ENCODE assay signal across 2 cellular contexts in the genomic region with DNA sequence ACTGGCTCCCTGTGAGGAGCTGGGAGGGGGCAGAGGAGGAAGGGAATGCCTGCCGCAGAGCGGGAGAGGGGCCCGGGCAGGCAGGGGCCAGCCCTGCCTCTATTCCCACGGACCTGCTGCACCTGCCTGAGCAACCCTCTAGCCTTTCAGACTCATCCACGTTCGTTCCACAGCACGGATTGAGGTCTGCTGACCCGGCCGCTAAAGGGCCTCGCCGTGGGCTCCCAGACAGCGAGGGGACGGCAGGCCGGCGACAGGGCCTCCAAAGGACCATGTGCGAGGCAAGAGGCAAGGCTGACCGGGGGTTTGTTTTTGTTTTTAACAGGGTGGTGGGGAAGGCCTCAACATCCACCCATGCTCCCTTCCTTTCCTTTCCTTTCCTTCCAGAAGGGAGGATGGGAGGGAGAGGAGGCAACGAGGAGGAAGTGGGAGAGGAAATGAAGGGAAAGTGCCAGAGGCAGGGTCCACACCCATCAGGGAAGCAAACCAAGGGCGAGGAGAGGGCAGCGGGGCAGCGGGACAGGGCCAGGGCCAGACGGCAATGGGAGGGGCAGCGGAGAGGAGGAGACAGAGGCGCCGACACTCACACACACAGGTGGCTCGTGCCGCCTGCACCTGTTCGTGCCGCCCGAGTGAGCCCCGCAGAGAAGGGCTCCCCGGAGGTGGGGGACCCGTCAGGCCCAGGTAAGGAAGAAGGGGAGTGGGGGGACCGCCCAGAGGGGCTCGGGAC.
TF ChIP-seq lines count a peak whose summit lies in the region.

No MANE protein-coding gene starts in this region.

TF ChIP-seq in GM12891, 5 proteins besides CTCF, POLR2A, EP300 and RAD21:
- no peak for TF ChIP-seq POLR2AphosphoS5 (IDR thresholded peaks at IDR 0.05; ENCODE audit: low read depth, low read length)
- TF ChIP-seq SPI1 (IDR thresholded peaks at IDR 0.05; ENCODE audit: low read depth, low read length): no peak
- no peak for TF ChIP-seq POU2F2 (IDR thresholded peaks at IDR 0.05; ENCODE audit: low read depth, low read length)
- TF ChIP-seq PAX5 (IDR thresholded peaks at IDR 0.05; ENCODE audit: insufficient read depth, low read length, severe bottlenecking): no peak
- TF ChIP-seq TAF1 (IDR thresholded peaks at IDR 0.05; ENCODE audit: low read depth, low read length): no peak

TF ChIP-seq in H1, 55 proteins besides CTCF, POLR2A, EP300 and RAD21:
- TF ChIP-seq SAP30 (IDR thresholded peaks at IDR 0.05; ENCODE audit: insufficient read depth, insufficient replicate concordance, low read length): no peak
- TF ChIP-seq CHD1 (IDR thresholded peaks at IDR 0.05; ENCODE audit: low read depth, low read length): no peak
- TF ChIP-seq SIRT6 (IDR thresholded peaks at IDR 0.05; ENCODE audit: low read length): no peak
- no peak for TF ChIP-seq BACH1 (IDR thresholded peaks at IDR 0.05; ENCODE audit: low read length)
- TF ChIP-seq TEAD4 (IDR thresholded peaks at IDR 0.05; ENCODE audit: low read depth, low read length): no peak
- no peak for TF ChIP-seq PHF8 (conservative IDR thresholded peaks at IDR 0.05; ENCODE audit: low read depth, low read length)
- TF ChIP-seq FOSL1 (IDR thresholded peaks at IDR 0.05; ENCODE audit: insufficient read depth, low read depth, low read length): no peak
- TF ChIP-seq MAFK (IDR thresholded peaks at IDR 0.05; ENCODE audit: low read depth, low read length): no peak
- TF ChIP-seq, protein P1, sequence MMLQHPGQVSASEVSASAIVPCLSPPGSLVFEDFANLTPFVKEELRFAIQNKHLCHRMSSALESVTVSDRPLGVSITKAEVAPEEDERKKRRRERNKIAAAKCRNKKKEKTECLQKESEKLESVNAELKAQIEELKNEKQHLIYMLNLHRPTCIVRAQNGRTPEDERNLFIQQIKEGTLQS (IDR thresholded peaks at IDR 0.05; ENCODE audit: insufficient read depth, low read depth, low read length): no peak
- TF ChIP-seq SIN3A (conservative IDR thresholded peaks at IDR 0.05 in 1 of 2, IDR thresholded peaks at IDR 0.05 in 1 of 2; ENCODE audit: low read depth in 1 of 2, low read length in 2 of 2): no peak
- TF ChIP-seq, protein P2, sequence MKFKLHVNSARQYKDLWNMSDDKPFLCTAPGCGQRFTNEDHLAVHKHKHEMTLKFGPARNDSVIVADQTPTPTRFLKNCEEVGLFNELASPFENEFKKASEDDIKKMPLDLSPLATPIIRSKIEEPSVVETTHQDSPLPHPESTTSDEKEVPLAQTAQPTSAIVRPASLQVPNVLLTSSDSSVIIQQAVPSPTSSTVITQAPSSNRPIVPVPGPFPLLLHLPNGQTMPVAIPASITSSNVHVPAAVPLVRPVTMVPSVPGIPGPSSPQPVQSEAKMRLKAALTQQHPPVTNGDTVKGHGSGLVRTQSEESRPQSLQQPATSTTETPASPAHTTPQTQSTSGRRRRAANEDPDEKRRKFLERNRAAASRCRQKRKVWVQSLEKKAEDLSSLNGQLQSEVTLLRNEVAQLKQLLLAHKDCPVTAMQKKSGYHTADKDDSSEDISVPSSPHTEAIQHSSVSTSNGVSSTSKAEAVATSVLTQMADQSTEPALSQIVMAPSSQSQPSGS (IDR thresholded peaks at IDR 0.05; ENCODE audit: low read length): no peak
- TF ChIP-seq SUZ12 (IDR thresholded peaks at IDR 0.05; ENCODE audit: low read length): no peak
- no peak for TF ChIP-seq POLR2AphosphoS5 (IDR thresholded peaks at IDR 0.05; ENCODE audit: low read depth, low read length)
- TF ChIP-seq EGR1 (IDR thresholded peaks at IDR 0.05; ENCODE audit: borderline replicate concordance, low read depth, low read length): no peak
- TF ChIP-seq KDM1A (IDR thresholded peaks at IDR 0.05; ENCODE audit: borderline replicate concordance, low read length): no peak
- TF ChIP-seq CBX8 (IDR thresholded peaks at IDR 0.05; ENCODE audit: borderline replicate concordance, low read depth, low read length): no peak
- TF ChIP-seq POU5F1 (IDR thresholded peaks at IDR 0.05; ENCODE audit: low read depth, low read length): no peak
- TF ChIP-seq, protein P3, sequence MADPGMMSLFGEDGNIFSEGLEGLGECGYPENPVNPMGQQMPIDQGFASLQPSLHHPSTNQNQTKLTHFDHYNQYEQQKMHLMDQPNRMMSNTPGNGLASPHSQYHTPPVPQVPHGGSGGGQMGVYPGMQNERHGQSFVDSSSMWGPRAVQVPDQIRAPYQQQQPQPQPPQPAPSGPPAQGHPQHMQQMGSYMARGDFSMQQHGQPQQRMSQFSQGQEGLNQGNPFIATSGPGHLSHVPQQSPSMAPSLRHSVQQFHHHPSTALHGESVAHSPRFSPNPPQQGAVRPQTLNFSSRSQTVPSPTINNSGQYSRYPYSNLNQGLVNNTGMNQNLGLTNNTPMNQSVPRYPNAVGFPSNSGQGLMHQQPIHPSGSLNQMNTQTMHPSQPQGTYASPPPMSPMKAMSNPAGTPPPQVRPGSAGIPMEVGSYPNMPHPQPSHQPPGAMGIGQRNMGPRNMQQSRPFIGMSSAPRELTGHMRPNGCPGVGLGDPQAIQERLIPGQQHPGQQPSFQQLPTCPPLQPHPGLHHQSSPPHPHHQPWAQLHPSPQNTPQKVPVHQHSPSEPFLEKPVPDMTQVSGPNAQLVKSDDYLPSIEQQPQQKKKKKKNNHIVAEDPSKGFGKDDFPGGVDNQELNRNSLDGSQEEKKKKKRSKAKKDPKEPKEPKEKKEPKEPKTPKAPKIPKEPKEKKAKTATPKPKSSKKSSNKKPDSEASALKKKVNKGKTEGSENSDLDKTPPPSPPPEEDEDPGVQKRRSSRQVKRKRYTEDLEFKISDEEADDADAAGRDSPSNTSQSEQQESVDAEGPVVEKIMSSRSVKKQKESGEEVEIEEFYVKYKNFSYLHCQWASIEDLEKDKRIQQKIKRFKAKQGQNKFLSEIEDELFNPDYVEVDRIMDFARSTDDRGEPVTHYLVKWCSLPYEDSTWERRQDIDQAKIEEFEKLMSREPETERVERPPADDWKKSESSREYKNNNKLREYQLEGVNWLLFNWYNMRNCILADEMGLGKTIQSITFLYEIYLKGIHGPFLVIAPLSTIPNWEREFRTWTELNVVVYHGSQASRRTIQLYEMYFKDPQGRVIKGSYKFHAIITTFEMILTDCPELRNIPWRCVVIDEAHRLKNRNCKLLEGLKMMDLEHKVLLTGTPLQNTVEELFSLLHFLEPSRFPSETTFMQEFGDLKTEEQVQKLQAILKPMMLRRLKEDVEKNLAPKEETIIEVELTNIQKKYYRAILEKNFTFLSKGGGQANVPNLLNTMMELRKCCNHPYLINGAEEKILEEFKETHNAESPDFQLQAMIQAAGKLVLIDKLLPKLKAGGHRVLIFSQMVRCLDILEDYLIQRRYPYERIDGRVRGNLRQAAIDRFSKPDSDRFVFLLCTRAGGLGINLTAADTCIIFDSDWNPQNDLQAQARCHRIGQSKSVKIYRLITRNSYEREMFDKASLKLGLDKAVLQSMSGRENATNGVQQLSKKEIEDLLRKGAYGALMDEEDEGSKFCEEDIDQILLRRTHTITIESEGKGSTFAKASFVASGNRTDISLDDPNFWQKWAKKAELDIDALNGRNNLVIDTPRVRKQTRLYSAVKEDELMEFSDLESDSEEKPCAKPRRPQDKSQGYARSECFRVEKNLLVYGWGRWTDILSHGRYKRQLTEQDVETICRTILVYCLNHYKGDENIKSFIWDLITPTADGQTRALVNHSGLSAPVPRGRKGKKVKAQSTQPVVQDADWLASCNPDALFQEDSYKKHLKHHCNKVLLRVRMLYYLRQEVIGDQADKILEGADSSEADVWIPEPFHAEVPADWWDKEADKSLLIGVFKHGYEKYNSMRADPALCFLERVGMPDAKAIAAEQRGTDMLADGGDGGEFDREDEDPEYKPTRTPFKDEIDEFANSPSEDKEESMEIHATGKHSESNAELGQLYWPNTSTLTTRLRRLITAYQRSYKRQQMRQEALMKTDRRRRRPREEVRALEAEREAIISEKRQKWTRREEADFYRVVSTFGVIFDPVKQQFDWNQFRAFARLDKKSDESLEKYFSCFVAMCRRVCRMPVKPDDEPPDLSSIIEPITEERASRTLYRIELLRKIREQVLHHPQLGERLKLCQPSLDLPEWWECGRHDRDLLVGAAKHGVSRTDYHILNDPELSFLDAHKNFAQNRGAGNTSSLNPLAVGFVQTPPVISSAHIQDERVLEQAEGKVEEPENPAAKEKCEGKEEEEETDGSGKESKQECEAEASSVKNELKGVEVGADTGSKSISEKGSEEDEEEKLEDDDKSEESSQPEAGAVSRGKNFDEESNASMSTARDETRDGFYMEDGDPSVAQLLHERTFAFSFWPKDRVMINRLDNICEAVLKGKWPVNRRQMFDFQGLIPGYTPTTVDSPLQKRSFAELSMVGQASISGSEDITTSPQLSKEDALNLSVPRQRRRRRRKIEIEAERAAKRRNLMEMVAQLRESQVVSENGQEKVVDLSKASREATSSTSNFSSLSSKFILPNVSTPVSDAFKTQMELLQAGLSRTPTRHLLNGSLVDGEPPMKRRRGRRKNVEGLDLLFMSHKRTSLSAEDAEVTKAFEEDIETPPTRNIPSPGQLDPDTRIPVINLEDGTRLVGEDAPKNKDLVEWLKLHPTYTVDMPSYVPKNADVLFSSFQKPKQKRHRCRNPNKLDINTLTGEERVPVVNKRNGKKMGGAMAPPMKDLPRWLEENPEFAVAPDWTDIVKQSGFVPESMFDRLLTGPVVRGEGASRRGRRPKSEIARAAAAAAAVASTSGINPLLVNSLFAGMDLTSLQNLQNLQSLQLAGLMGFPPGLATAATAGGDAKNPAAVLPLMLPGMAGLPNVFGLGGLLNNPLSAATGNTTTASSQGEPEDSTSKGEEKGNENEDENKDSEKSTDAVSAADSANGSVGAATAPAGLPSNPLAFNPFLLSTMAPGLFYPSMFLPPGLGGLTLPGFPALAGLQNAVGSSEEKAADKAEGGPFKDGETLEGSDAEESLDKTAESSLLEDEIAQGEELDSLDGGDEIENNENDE (IDR thresholded peaks at IDR 0.05; ENCODE audit: insufficient replicate concordance, low read length): no peak
